ENCODE assay signal across 1 cellular context in genomic region chr5:88172847-88173758, GRCh38.
A peak's percentile ranks its signal among the peaks of the same experiment; 100 is the strongest.
TF ChIP-seq lines count a peak whose summit lies in the region.

No MANE protein-coding gene starts in this region.

TF ChIP-seq in HepG2, 621 proteins besides CTCF, POLR2A, EP300 and RAD21 (continued from another document and continues in another):
- TF ChIP-seq HOMEZ (CRISPR knock-in tag; IDR thresholded peaks at IDR 0.05; ENCODE audit: low read depth) (0 out of 2 replicates have a peak, but pooled peaks have one; percentile 17), FOXA3 (CRISPR knock-in tag; IDR thresholded peaks at IDR 0.05) (peak; percentile 88), MAZ (IDR thresholded peaks at IDR 0.05; ENCODE audit: borderline replicate concordance, low read depth, low read length) (no peak), MAZ (CRISPR knock-in tag; IDR thresholded peaks at IDR 0.05; ENCODE audit: low read depth) (peak; percentile 57; the same call in 1 of the 2 replicates), ZFP91 (CRISPR knock-in tag; IDR thresholded peaks at IDR 0.05; ENCODE audit: borderline replicate concordance) (peak; percentile 12; the same call in 1 of the 2 replicates), ZBTB1 (CRISPR knock-in tag; IDR thresholded peaks at IDR 0.05; ENCODE audit: borderline replicate concordance) (no peak), SMAD9 (CRISPR knock-in tag; IDR thresholded peaks at IDR 0.05) (0 out of 2 replicates have a peak, but pooled peaks have one; percentile 38), FOXK1 (CRISPR knock-in tag; IDR thresholded peaks at IDR 0.05; ENCODE audit: borderline replicate concordance, low read depth) (peak; percentile 76; the same call in 1 of the 2 replicates), KDM1A (CRISPR knock-in tag; IDR thresholded peaks at IDR 0.05) (no peak), ZNF564 (CRISPR knock-in tag; IDR thresholded peaks at IDR 0.05) (peak; percentile 68; the same call in 1 of the 2 replicates), ZMYM4 (CRISPR knock-in tag; IDR thresholded peaks at IDR 0.05) (peak; percentile 78), TBX2 (CRISPR knock-in tag; IDR thresholded peaks at IDR 0.05; ENCODE audit: borderline replicate concordance) (peak; percentile 35), ZFP36L2 (CRISPR knock-in tag; IDR thresholded peaks at IDR 0.05) (no peak), POGZ (CRISPR knock-in tag; IDR thresholded peaks at IDR 0.05) (peak; percentile 58), REST (IDR thresholded peaks at IDR 0.05; ENCODE audit: borderline replicate concordance in 1 of 2, low read depth in 1 of 2, low read length in 2 of 2) (peak in 1 of 2 experiments; percentile 34; a peak in 1 of 4 replicates), KDM2A (CRISPR knock-in tag; IDR thresholded peaks at IDR 0.05; ENCODE audit: borderline replicate concordance, low read depth) (0 out of 2 replicates have a peak, but pooled peaks have one; percentile 18), HIVEP1 (CRISPR knock-in tag; IDR thresholded peaks at IDR 0.05) (0 out of 2 replicates have a peak, but pooled peaks have one; percentile 22), ELF1 (CRISPR knock-in tag; IDR thresholded peaks at IDR 0.05) (0 out of 2 replicates have a peak, but pooled peaks have one; percentile 34), MAFF (IDR thresholded peaks at IDR 0.05; ENCODE audit: low read depth, low read length) (no peak), ARID4A (CRISPR knock-in tag; IDR thresholded peaks at IDR 0.05; ENCODE audit: borderline replicate concordance) (peak; percentile 45; the same call in 1 of the 2 replicates), ZFX (CRISPR knock-in tag; IDR thresholded peaks at IDR 0.05; ENCODE audit: low read depth) (peak; percentile 30; the same call in 1 of the 2 replicates), SRY (CRISPR knock-in tag; IDR thresholded peaks at IDR 0.05) (peak; percentile 69; the same call in 1 of the 2 replicates), ZNF883 (CRISPR knock-in tag; IDR thresholded peaks at IDR 0.05; ENCODE audit: not compliant biosample characterization) (peak; percentile 39), WIZ (CRISPR knock-in tag; IDR thresholded peaks at IDR 0.05) (0 out of 2 replicates have a peak, but pooled peaks have one; percentile 26), ZNF687 (CRISPR knock-in tag; IDR thresholded peaks at IDR 0.05) (peak; percentile 52), ZBTB37 (CRISPR knock-in tag; IDR thresholded peaks at IDR 0.05) (no peak), DRAP1 (CRISPR knock-in tag; IDR thresholded peaks at IDR 0.05) (peak; percentile 57; the same call in 1 of the 2 replicates), DDIT3 (CRISPR knock-in tag; IDR thresholded peaks at IDR 0.05) (no peak), SRSF9 (IDR thresholded peaks at IDR 0.05; ENCODE audit: borderline replicate concordance, insufficient read depth, low read depth, low read length, poor library complexity, severe bottlenecking) (no peak), ZNF160 (CRISPR knock-in tag; IDR thresholded peaks at IDR 0.05) (no peak), CBX2 (IDR thresholded peaks at IDR 0.05; ENCODE audit: low read depth, low read length) (no peak), CBX2 (CRISPR knock-in tag; IDR thresholded peaks at IDR 0.05; ENCODE audit: low read depth) (peak; percentile 25; the same call in 1 of the 2 replicates), FOXO4 (CRISPR knock-in tag; conservative IDR thresholded peaks at IDR 0.05) (no peak), ARID2 (CRISPR knock-in tag; IDR thresholded peaks at IDR 0.05; ENCODE audit: borderline replicate concordance) (peak; percentile 71; the same call in 1 of the 2 replicates), KDM4B (CRISPR knock-in tag; IDR thresholded peaks at IDR 0.05) (0 out of 2 replicates have a peak, but pooled peaks have one; percentile 39), KAT8 (CRISPR knock-in tag; IDR thresholded peaks at IDR 0.05) (peak; percentile 29), ZSCAN5A (CRISPR knock-in tag; IDR thresholded peaks at IDR 0.05; ENCODE audit: borderline replicate concordance) (no peak)
